Comparison of ENCODE assay signal across 19 cellular contexts in the genomic region with DNA sequence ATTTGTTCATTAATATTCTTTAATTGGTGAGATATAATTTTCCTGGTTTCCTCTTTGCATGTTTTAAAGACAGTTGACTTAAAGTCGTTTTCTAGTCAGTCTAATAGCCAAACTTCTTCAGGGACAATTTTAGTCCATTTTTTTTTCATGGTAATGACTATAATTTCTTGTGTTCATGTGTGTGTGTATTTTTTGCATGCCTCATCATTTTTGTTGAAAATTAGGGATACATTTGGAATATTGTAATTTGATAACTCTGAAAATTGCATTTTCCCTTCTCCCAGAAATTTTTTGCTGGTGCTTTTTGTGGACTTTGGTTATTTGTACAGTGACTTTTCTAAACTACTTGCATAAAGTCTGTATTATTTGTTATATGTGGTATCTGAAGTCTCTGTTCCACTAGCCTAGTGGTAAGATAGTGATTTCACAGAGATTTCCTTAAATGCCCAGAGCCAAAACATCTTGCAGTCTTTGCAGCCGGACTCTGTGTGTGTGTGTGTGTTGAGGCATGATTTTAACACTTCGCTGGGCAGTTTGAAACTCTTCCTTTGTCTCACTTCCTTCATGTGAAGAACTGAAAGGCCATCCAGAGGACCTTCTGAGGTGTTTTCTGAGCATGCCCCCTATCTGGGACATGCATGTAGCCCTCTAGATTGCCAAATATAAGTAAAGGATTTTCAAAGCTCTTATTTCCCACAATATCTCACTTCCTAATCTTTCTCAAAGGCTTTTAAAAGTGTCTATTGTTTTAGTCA. TPM values are rescaled to one million over a fixed set of nuclear protein-coding genes. Genes with fewer than 3 reads are reported as not detected.
DNase-seq lines count a peak whose midpoint lies in the region; ATAC-seq, FAIRE-seq and TF ChIP-seq lines count a peak whose summit lies in the region.
"Had no signal": no experiment of that assay in that cellular context is flagged by ENCODE, and none has a peak within 500 bp of the region (broad histone marks: within the 10 kb centered on the region; RNA-seq: fewer than 3 reads in every experiment).

No MANE protein-coding gene starts in this region.

- DNase-seq in HepG2 (ENCODE audit: low spot score) (no peak), right lobe of liver (no peak), IMR-90 (no peak), K562 (ENCODE audit: extremely low read depth in 1 of 4, low spot score in 3 of 4) (no peak), GM10248 (ENCODE audit: extremely low spot score) (no peak), H54 (ENCODE audit: insufficient read length, low spot score) (no peak), posterior vena cava (ENCODE audit: low spot score) (no peak)
- DNase-seq in T-helper 2 cell treated with Interferon-gamma antibody and Interleukin-4, amounts not matched to agents 5 μg/mL and 100 μg/mL, for 36 hours (ENCODE audit: low spot score): no peak
- DNase-seq: 8988T; ACHN; C1 segment of cervical spinal cord; Calu3; CD4-positive, alpha-beta T cell; DMS 273 treated with DMSO at 0.1 percent for 48 hours; HCEC 1CT; HFFc6 had no signal

- no peak overlapping the region for H4K91ac ChIP-seq in IMR-90 (ENCODE audit: insufficient read depth, low read depth, low read length)

- no peak for FAIRE-seq in HepG2 (lab: Jason Lieb, UNC)
- no peak for FAIRE-seq in K562 (lab: Jason Lieb, UNC)
- FAIRE-seq in H54 (lab: Jason Lieb, UNC): no peak
- FAIRE-seq: H1 had no signal

- no peaks in the 10 kb centered on the region for H3K36me3 ChIP-seq in HepG2 (replicated peaks in 1 of 2; ENCODE audit: control insufficient read depth in 1 of 2, insufficient read depth in 2 of 2, low read length in 2 of 2)
- H3K36me3 ChIP-seq in right lobe of liver: no peaks in the 10 kb centered on the region
- no peaks in the 10 kb centered on the region for H3K36me3 ChIP-seq in IMR-90 (ENCODE audit: control insufficient read depth, insufficient read depth, low read length)
- no peaks in the 10 kb centered on the region for H3K36me3 ChIP-seq in K562 (ENCODE audit: control insufficient read depth, insufficient read depth, low read length)

- H4K5ac ChIP-seq in IMR-90 (ENCODE audit: low read depth, low read length): no peak overlapping the region

- H3K27ac ChIP-seq in HepG2 (ENCODE audit: extremely low read length, insufficient read depth, low read length): no peak overlapping the region
- no peak overlapping the region for H3K27ac ChIP-seq in right lobe of liver
- no peak overlapping the region for H3K27ac ChIP-seq in IMR-90 (ENCODE audit: insufficient read depth, low read length)
- H3K27ac ChIP-seq in K562 (ENCODE audit: extremely low read depth, low read depth, low read length): no peak overlapping the region
- H3K27ac ChIP-seq: KMS-11 had no signal

- no peak overlapping the region for H3K9ac ChIP-seq in HepG2 (ENCODE audit: insufficient read depth, low read depth, low read length)
- H3K9ac ChIP-seq in IMR-90 (ENCODE audit: low read depth, low read length): no peak overlapping the region
- H3K9ac ChIP-seq in K562 (ENCODE audit: insufficient read depth in 1 of 2, low read depth in 2 of 2, low read length in 2 of 2): no peak overlapping the region
- H3K9ac ChIP-seq: KMS-11 had no signal

- no peak overlapping the region for H2AK9ac ChIP-seq in IMR-90 (replicated peaks; ENCODE audit: low read depth, low read length, poor library complexity)

- no peaks in the 10 kb centered on the region for H3K36me3 Mint-ChIP-seq in T-helper 2 cell treated with Interferon-gamma antibody and Interleukin-4, amounts not matched to agents 5 μg/mL and 100 μg/mL, for 36 hours (ENCODE audit: low read depth)

- H3K4me1 ChIP-seq in HepG2 (ENCODE audit: insufficient read depth, low read length) (no peaks in the 10 kb centered on the region), right lobe of liver (no peaks in the 10 kb centered on the region), IMR-90 (ENCODE audit: control insufficient read depth, insufficient read depth, low read length) (no peaks in the 10 kb centered on the region), K562 (replicated peaks in 1 of 2; ENCODE audit: control insufficient read depth in 2 of 2, insufficient read depth in 2 of 2, low read length in 2 of 2) (no peaks in the 10 kb centered on the region)

- H3K56ac ChIP-seq in IMR-90 (ENCODE audit: extremely low read depth, insufficient read depth, low read length): no peak overlapping the region

- dilution Hi-C loops in IMR-90 (cut with HindIII; ENCODE audit: low sequenced_read_pairs, unreplicated experiment): no loop called here

- H3K4me3 ChIP-seq in HepG2 (replicated peaks in 1 of 3; ENCODE audit: insufficient read depth in 1 of 3, low read depth in 2 of 3, low read length in 3 of 3) (no peak overlapping the region), right lobe of liver (no peak overlapping the region), IMR-90 (ENCODE audit: insufficient read depth, low read depth, low read length) (no peak overlapping the region), K562 (no peak overlapping the region)

- no peak overlapping the region for H3K27ac Mint-ChIP-seq in T-helper 2 cell treated with Interferon-gamma antibody and Interleukin-4, amounts not matched to agents 5 μg/mL and 100 μg/mL, for 36 hours
- H3K27ac Mint-ChIP-seq: CD4-positive, alpha-beta T cell; HFFc6; IgD-negative memory B cell had no signal

- POLR2A ChIA-PET in HepG2 (lab: Yijun Ruan, JAX): no interaction called here
- POLR2A ChIA-PET in IMR-90 (lab: Charles Lee; ENCODE audit: unreplicated experiment): no interaction called here
- POLR2A ChIA-PET in K562 (lab: Yijun Ruan, JAX): no interaction called here
- POLR2A ChIA-PET in GM10248 (lab: Yijun Ruan, JAX): no interaction called here

- no peak overlapping the region for H3K4ac ChIP-seq in IMR-90 (ENCODE audit: low read depth, low read length)

- BruUV-seq in HepG2 (replicated peaks; lab: Mats Ljungman, UMichigan) (no TSS peak), IMR-90 (replicated peaks; lab: Mats Ljungman, UMichigan) (no TSS peak), K562 (replicated peaks; lab: Mats Ljungman, UMichigan) (no TSS peak)

- H3K9me1 ChIP-seq in IMR-90 (ENCODE audit: insufficient read depth, low read length): no peaks in the 10 kb centered on the region
- H3K9me1 ChIP-seq in K562 (ENCODE audit: control insufficient read depth, insufficient read depth, low read length): no peaks in the 10 kb centered on the region

- H2BK15ac ChIP-seq in IMR-90 (ENCODE audit: low read depth, low read length): no peak overlapping the region

- ATAC-seq in HepG2 (no peak), right lobe of liver (no peak), IMR-90 (ENCODE audit: low read depth) (no peak), K562 (no peak)

- H3K27me3 Mint-ChIP-seq in T-helper 2 cell treated with Interferon-gamma antibody and Interleukin-4, amounts not matched to agents 5 μg/mL and 100 μg/mL, for 36 hours (ENCODE audit: low read depth): peaks cover 12% of the 10 kb centered on the region

- no peak overlapping the region for H3K14ac ChIP-seq in IMR-90 (replicated peaks; ENCODE audit: low read depth, low read length)

- no peaks in the 10 kb centered on the region for H3K4me1 Mint-ChIP-seq in T-helper 2 cell treated with Interferon-gamma antibody and Interleukin-4, amounts not matched to agents 5 μg/mL and 100 μg/mL, for 36 hours (ENCODE audit: low read depth)

- no peak overlapping the region for H2AFZ ChIP-seq in HepG2 (ENCODE audit: low read length)
- H2AFZ ChIP-seq in IMR-90 (replicated peaks; ENCODE audit: low read length, poor library complexity): no peak overlapping the region
- no peak overlapping the region for H2AFZ ChIP-seq in K562 (ENCODE audit: low read depth, low read length)

- no peak overlapping the region for H4K8ac ChIP-seq in IMR-90 (ENCODE audit: low read depth in 2 of 2, low read length in 2 of 2)

- no peak overlapping the region for H3K4me3 Mint-ChIP-seq in T-helper 2 cell treated with Interferon-gamma antibody and Interleukin-4, amounts not matched to agents 5 μg/mL and 100 μg/mL, for 36 hours
- H3K4me3 Mint-ChIP-seq: CD4-positive, alpha-beta T cell; HFFc6; IgD-negative memory B cell had no signal

- H3K18ac ChIP-seq in IMR-90 (ENCODE audit: low read depth, low read length): no peak overlapping the region

- no peak overlapping the region for H3K4me2 ChIP-seq in HepG2 (ENCODE audit: low read depth, low read length)
- no peak overlapping the region for H3K4me2 ChIP-seq in IMR-90 (ENCODE audit: low read depth, low read length)
- H3K4me2 ChIP-seq in K562 (ENCODE audit: insufficient read depth, low read length): no peak overlapping the region
- H3K4me2 ChIP-seq: KMS-11 had no signal

- no peaks in the 10 kb centered on the region for H3K79me2 ChIP-seq in HepG2 (ENCODE audit: insufficient read depth, low read length)
- H3K79me2 ChIP-seq in K562 (ENCODE audit: control insufficient read depth, insufficient read depth, low read length): no peaks in the 10 kb centered on the region

- no peaks in the 10 kb centered on the region for H3K79me1 ChIP-seq in IMR-90 (ENCODE audit: low read depth in 1 of 2, low read length in 2 of 2)

- H3K27me3 ChIP-seq in HepG2 (ENCODE audit: control insufficient read depth in 1 of 2, insufficient read depth in 2 of 2, low read length in 2 of 2) (no peaks in the 10 kb centered on the region), right lobe of liver (no peaks in the 10 kb centered on the region), IMR-90 (ENCODE audit: control insufficient read depth, insufficient read depth, low read length) (no peaks in the 10 kb centered on the region), K562 (ENCODE audit: control insufficient read depth in 2 of 2, insufficient read depth in 2 of 2, low read length in 2 of 2) (no peaks in the 10 kb centered on the region)

- in situ Hi-C loops in HepG2 (cut with HindIII; ENCODE audit: extremely low pct_ligation_motif_present, low pct_unique_long_range_greater_than_20kb): no loop called here
- in situ Hi-C loops in IMR-90 (cut with MboI; ENCODE audit: low sequenced_read_pairs): no loop called here
- in situ Hi-C loops in K562 (cut with MboI): no loop called here

- H2BK120ac ChIP-seq in IMR-90 (ENCODE audit: low read depth, low read length): no peak overlapping the region

- H2BK20ac ChIP-seq in IMR-90 (ENCODE audit: low read depth, low read length): no peak overlapping the region

- no peak for TF ChIP-seq RAD21 in HepG2 (CRISPR knock-in tag; IDR thresholded peaks at IDR 0.05)
- no peak for TF ChIP-seq RAD21 in IMR-90 (IDR thresholded peaks at IDR 0.05; ENCODE audit: low read length)
- no peak for TF ChIP-seq RAD21 in K562 (CRISPR knock-in tag; conservative IDR thresholded peaks at IDR 0.05 in 1 of 2, IDR thresholded peaks at IDR 0.05 in 1 of 2)

- no peak for TF ChIP-seq POLR2A in HepG2 (IDR thresholded peaks at IDR 0.05; ENCODE audit: insufficient read depth in 1 of 2, low read depth in 2 of 2, low read length in 2 of 2)
- TF ChIP-seq POLR2A in right lobe of liver (IDR thresholded peaks at IDR 0.05): no peak
- TF ChIP-seq POLR2A in IMR-90 (IDR thresholded peaks at IDR 0.05; ENCODE audit: low read depth, low read length): no peak
- TF ChIP-seq POLR2A in K562 (conservative IDR thresholded peaks at IDR 0.05): no peak
- TF ChIP-seq POLR2A in H54 (IDR thresholded peaks at IDR 0.05; ENCODE audit: low read depth, low read length): no peak

- H3K9me3 Mint-ChIP-seq in T-helper 2 cell treated with Interferon-gamma antibody and Interleukin-4, amounts not matched to agents 5 μg/mL and 100 μg/mL, for 36 hours: peaks cover 13% of the 10 kb centered on the region

- TF ChIP-seq CTCF in HepG2 (CRISPR knock-in tag; IDR thresholded peaks at IDR 0.05): no peak
- no peak for TF ChIP-seq CTCF in right lobe of liver (IDR thresholded peaks at IDR 0.05)
- no peak for TF ChIP-seq CTCF in IMR-90 (conservative IDR thresholded peaks at IDR 0.05; ENCODE audit: low read depth, low read length)
- no peak for TF ChIP-seq CTCF in K562 (IDR thresholded peaks at IDR 0.05 in 2 of 3, conservative IDR thresholded peaks at IDR 0.05 in 1 of 3; ENCODE audit: insufficient read depth in 2 of 3, low read depth in 1 of 3, low read length in 3 of 3)
- TF ChIP-seq CTCF in GM10248 (IDR thresholded peaks at IDR 0.05; ENCODE audit: control extremely low read depth, extremely low read depth, low read depth, missing control alignments): no peak

- no peak overlapping the region for H2BK5ac ChIP-seq in IMR-90 (ENCODE audit: low read depth, low read length, poor library complexity, severe bottlenecking)

- intact Hi-C loops in HepG2 (cut with micrococcal nuclease; ENCODE audit: unreplicated experiment): no loop called here
- intact Hi-C loops in right lobe of liver (cut with DNase I): no loop called here
- intact Hi-C loops in IMR-90 (cut with micrococcal nuclease): no loop called here
- intact Hi-C loops in K562 (cut with micrococcal nuclease): no loop called here
- intact Hi-C loops in posterior vena cava (cut with DNase I): no loop called here

- peaks cover 1% of the 10 kb centered on the region; the same call in 1 of the 2 replicates for H3K9me3 ChIP-seq in HepG2 (ENCODE audit: low read length)
- no peaks in the 10 kb centered on the region for H3K9me3 ChIP-seq in right lobe of liver
- H3K9me3 ChIP-seq in IMR-90 (ENCODE audit: control insufficient read depth, insufficient read depth, low read length): no peaks in the 10 kb centered on the region; the same call in 1 of the 2 replicates
- H3K9me3 ChIP-seq in K562 (replicated peaks; ENCODE audit: control insufficient read depth, insufficient read depth, low read depth, low read length): no peaks in the 10 kb centered on the region; the same call in 1 of the 2 replicates

- H4K20me1 ChIP-seq in HepG2 (ENCODE audit: insufficient read depth, low read length) (no peaks in the 10 kb centered on the region), IMR-90 (ENCODE audit: insufficient read depth, low read length) (no peaks in the 10 kb centered on the region), K562 (replicated peaks; ENCODE audit: control insufficient read depth, insufficient read depth, low read length) (no peaks in the 10 kb centered on the region)

- 0% methylated on average over 3 of the region's 3 CpGs for WGBS in HepG2 (ENCODE audit: low lambda C conversion rate)
- 40% methylated on average over 3 of the region's 3 CpGs for WGBS in right lobe of liver (ENCODE audit: insufficient coverage, low coverage, low lambda C conversion rate, missing lambda C conversion rate)
- whole genome bisulfite sequencing in IMR-90 (ENCODE audit: extremely low coverage in 2 of 2, insufficient read length in 1 of 2), 2 experiments: no CpG with 5 or more reads among the region's 3 CpGs
- 4% methylated on average over 3 of the region's 3 CpGs for WGBS in K562 (ENCODE audit: insufficient coverage, low coverage, missing lambda C conversion rate)

- TF ChIP-seq EP300 in HepG2 (IDR thresholded peaks at IDR 0.05; ENCODE audit: low read depth in 2 of 2, low read length in 2 of 2) (no peak), HepG2 (CRISPR knock-in tag; IDR thresholded peaks at IDR 0.05; ENCODE audit: borderline replicate concordance) (no peak), K562 (IDR thresholded peaks at IDR 0.05; ENCODE audit: low read length) (no peak)

- CTCF ChIA-PET in HepG2 (lab: Yijun Ruan, JAX; ENCODE audit: low intra/inter-chr PET ratio, low total read pairs) (no interaction called here), IMR-90 (lab: Yijun Ruan, JAX) (no interaction called here), K562 (lab: Yijun Ruan, JAX; ENCODE audit: low intra/inter-chr PET ratio) (no interaction called here), GM10248 (lab: Yijun Ruan, JAX) (no interaction called here)

- H3K23ac ChIP-seq in IMR-90 (ENCODE audit: low read depth, low read length): no peak overlapping the region

- no peak overlapping the region for H2AK5ac ChIP-seq in IMR-90 (ENCODE audit: low read depth, low read length)

RNA-seq across cellular contexts. Expression of a gene that starts 40.9 kb away (rescaled TPM):
- total RNA-seq in HepG2 (2016; rRNA removed; fragmentation: Illumina TruSeq; extraction: Trizol): not detected in 2 replicates
- not detected in 2 replicates for total RNA-seq in HepG2 (2016; cell fraction: cytosol; rRNA removed; fragmentation: Illumina TruSeq; extraction: Trizol; ENCODE audit: low read depth)
- total RNA-seq in HepG2 (2016; cell fraction: insoluble cytoplasmic fraction; rRNA removed; fragmentation: Illumina TruSeq; extraction: Trizol): not detected in 2 replicates
- total RNA-seq in HepG2 (2016; cell fraction: membrane; rRNA removed; fragmentation: Illumina TruSeq; extraction: Trizol): not detected in 2 replicates
- not detected in 2 replicates for total RNA-seq in HepG2 (2016; cell fraction: nucleus; rRNA removed; fragmentation: Illumina TruSeq; extraction: Trizol)
- not detected in 2 replicates for polyA plus RNA-seq in HepG2 (2011; rRNA removed)
- polyA plus RNA-seq in HepG2 (2011; cell fraction: cytosol; rRNA removed): not detected in 2 replicates
- not detected in 2 replicates for polyA plus RNA-seq in HepG2 (2011; cell fraction: nucleus; rRNA removed)
- not detected in 2 replicates for polyA plus RNA-seq in HepG2 (2012)
- not detected in 2 replicates for polyA plus RNA-seq in HepG2 (2016; cell fraction: cytosol; fragmentation: Illumina TruSeq; extraction: Trizol; ENCODE audit: low read depth)
- polyA plus RNA-seq in HepG2 (2016; cell fraction: insoluble cytoplasmic fraction; fragmentation: Illumina TruSeq; extraction: Trizol; ENCODE audit: low read depth): not detected in 2 replicates
- not detected in 2 replicates for polyA plus RNA-seq in HepG2 (2016; cell fraction: membrane; fragmentation: Illumina TruSeq; extraction: Trizol; ENCODE audit: low read depth)
- polyA plus RNA-seq in HepG2 (2016; cell fraction: nucleus; fragmentation: Illumina TruSeq; extraction: Trizol; ENCODE audit: insufficient read depth, low read depth): not detected in 2 replicates
- polyA minus RNA-seq in HepG2 (2011; rRNA and poly(A)+ RNA removed; ENCODE audit: low replicate concordance): not detected in 2 replicates
- not detected in 2 replicates for polyA minus RNA-seq in HepG2 (2011; cell fraction: cytosol; rRNA and poly(A)+ RNA removed)
- polyA minus RNA-seq in HepG2 (2011; cell fraction: nucleus; rRNA and poly(A)+ RNA removed): not detected in 2 replicates
- under 1 TPM in 1 of 6 experiments, not detected in 5; 0.06 TPM for total RNA-seq in right lobe of liver
- total RNA-seq in IMR-90 (2012; rRNA removed): 2.5 and 3.2 TPM in 2 replicates
- 1.0 and 1.2 TPM in 2 replicates for polyA plus RNA-seq in IMR-90 (2012; rRNA removed)
- polyA plus RNA-seq in IMR-90 (2012; cell fraction: cytosol; rRNA removed): 0.46 and 0.80 TPM in 2 replicates
- 0.41 and 1.0 TPM in 2 replicates for polyA plus RNA-seq in IMR-90 (2012; cell fraction: nucleus; rRNA removed; ENCODE audit: low replicate concordance)
- total RNA-seq in K562 (2011; cell fraction: chromatin; rRNA removed; ENCODE audit: low replicate concordance): not detected in 2 replicates
- not detected in 2 replicates for total RNA-seq in K562 (2011; cell fraction: nucleolus; rRNA removed)
- not detected in 2 replicates for total RNA-seq in K562 (2011; cell fraction: nucleoplasm; rRNA removed)
- total RNA-seq in K562 (2014; rRNA removed): not detected in 2 replicates
- not detected in 2 replicates for total RNA-seq in K562 (2014; rRNA removed; fragmentation: Illumina TruSeq; extraction: Trizol)
- not detected in 2 replicates for total RNA-seq in K562 (2015; rRNA removed; fragmentation: Illumina TruSeq; extraction: Trizol)
- 0.04 TPM in 1 of 2 replicates, not detected in the other for total RNA-seq in K562 (2021)
- polyA plus RNA-seq in K562 (2011; rRNA removed): not detected in 2 replicates
- polyA plus RNA-seq in K562 (2011; cell fraction: cytosol; rRNA removed): not detected in 2 replicates
- polyA plus RNA-seq in K562 (2011; cell fraction: nucleus; rRNA removed): not detected in 2 replicates
- 0.06 TPM in 1 of 2 replicates, not detected in the other for polyA plus RNA-seq in K562 (2012)
- not detected in 2 replicates for polyA plus RNA-seq in K562 (2014; fragmentation: Illumina TruSeq; extraction: Trizol)
- polyA plus RNA-seq in K562 (2014; fragmentation: Nextera tagmentation; extraction: Ambion mirVana): under 1 TPM in 1 of 2 experiments, not detected in 1; 0.03 TPM
- not detected in 2 replicates for polyA plus RNA-seq in K562 (2014; rRNA removed)
- polyA minus RNA-seq in K562 (2011; rRNA and poly(A)+ RNA removed): not detected in 2 replicates
- polyA minus RNA-seq in K562 (2011; cell fraction: cytosol; rRNA and poly(A)+ RNA removed): not detected in 2 replicates
- polyA minus RNA-seq in K562 (2011; cell fraction: nucleus; rRNA and poly(A)+ RNA removed): not detected in 2 replicates
- under 1 TPM; 0.10 to 0.23 TPM for total RNA-seq in posterior vena cava
- polyA plus RNA-seq: IgD-negative memory B cell had no signal
